In genomic region chr14:101331141-101331525, GRCh38 we compare ENCODE assay signal across 24 cellular contexts.
DNase-seq lines count a peak whose midpoint lies in the region; ATAC-seq and TF ChIP-seq lines count a peak whose summit lies in the region.
"Had no signal": no experiment of that assay in that cellular context is flagged by ENCODE, and none has a peak within 500 bp of the region (broad histone marks: within the 10 kb centered on the region; RNA-seq: fewer than 3 reads in every experiment).

No MANE protein-coding gene starts in this region.

- peak; percentile 31 for ATAC-seq in aorta (ENCODE audit: low FRiP score)
- no peak for ATAC-seq in activated CD8-positive, alpha-beta memory T cell treated with anti-CD3 and anti-CD28 coated beads, Interleukin-2, amount 10 ng/mL, durations not matched to agents 7 days and 5 days
- ATAC-seq: GM12878 had no signal

- no peak for TF ChIP-seq RAD21 in neural cell (conservative IDR thresholded peaks at IDR 0.05)

- no peaks in the 10 kb centered on the region for H3K79me2 ChIP-seq in hepatocyte
- no peaks in the 10 kb centered on the region for H3K79me2 ChIP-seq in neural cell (replicated peaks; ENCODE audit: insufficient read depth, low read length)

- H3K27ac ChIP-seq in hepatocyte (peak overlapping the region; percentile 53), neural cell (ENCODE audit: low read length) (peak overlapping the region; percentile 16), aorta (ENCODE audit: low read depth in 1 of 2, low read length in 2 of 2) (no peak overlapping the region), esophagus squamous epithelium (no peak overlapping the region)
- H3K27ac ChIP-seq: BLaER1 had no signal

- CTCF ChIA-PET in activated CD8-positive, alpha-beta memory T cell treated with anti-CD3 and anti-CD28 coated beads, Interleukin-2, amount 10 ng/mL, durations not matched to agents 7 days and 5 days (lab: Charles Lee), result no interaction called here

- H3K4me3 ChIP-seq in hepatocyte (no peak overlapping the region), neural cell (ENCODE audit: low read length) (no peak overlapping the region), aorta (ENCODE audit: low read length in 2 of 2) (no peak overlapping the region), esophagus squamous epithelium (no peak overlapping the region)
- H3K4me3 ChIP-seq: BLaER1, GM12878 had no signal

- H3F3A ChIP-seq in neural cell (ENCODE audit: insufficient read depth, low read length, poor library complexity, severe bottlenecking), result no peaks in the 10 kb centered on the region

- H3K36me3 Mint-ChIP-seq in activated CD8-positive, alpha-beta memory T cell treated with anti-CD3 and anti-CD28 coated beads, Interleukin-2, amount 10 ng/mL, durations not matched to agents 7 days and 5 days, result no peaks in the 10 kb centered on the region
- H3K36me3 Mint-ChIP-seq: CD14-positive monocyte; CD4-positive, alpha-beta memory T cell; CD4-positive, CD25-positive, alpha-beta regulatory T cell; CD8-positive, alpha-beta memory T cell had no signal

- no peaks in the 10 kb centered on the region for H3K4me1 Mint-ChIP-seq in activated CD8-positive, alpha-beta memory T cell treated with anti-CD3 and anti-CD28 coated beads, Interleukin-2, amount 10 ng/mL, durations not matched to agents 7 days and 5 days
- H3K4me1 Mint-ChIP-seq: CD14-positive monocyte; CD4-positive, alpha-beta memory T cell; CD4-positive, CD25-positive, alpha-beta regulatory T cell; CD8-positive, alpha-beta memory T cell had no signal

- TF ChIP-seq EP300 in neural cell (conservative IDR thresholded peaks at IDR 0.05; ENCODE audit: poor library complexity, severe bottlenecking), result no peak

- H3K4me1 ChIP-seq in hepatocyte (ENCODE audit: insufficient read depth) (peaks cover 27% of the 10 kb centered on the region), aorta (ENCODE audit: control insufficient read depth in 1 of 2, insufficient read depth in 2 of 2, low read length in 2 of 2) (no peaks in the 10 kb centered on the region), esophagus squamous epithelium (peaks cover 0 to 5% (median 0%) of the 10 kb centered on the region in 3 donors)
- H3K4me1 ChIP-seq: BE2C, BLaER1 had no signal

- H3K27me3 ChIP-seq in hepatocyte (no peaks in the 10 kb centered on the region), neural cell (ENCODE audit: insufficient read depth, low read depth, low read length) (no peaks in the 10 kb centered on the region), aorta (ENCODE audit: control insufficient read depth in 1 of 2, insufficient read depth in 2 of 2, low read length in 1 of 2) (no peaks in the 10 kb centered on the region), esophagus squamous epithelium (no peaks in the 10 kb centered on the region)
- H3K27me3 ChIP-seq: BLaER1 had no signal

- H2AFZ ChIP-seq in hepatocyte (no peak overlapping the region), neural cell (ENCODE audit: low read depth, low read length) (no peak overlapping the region)

- 89% methylated on average over 10 of the region's 10 CpGs for whole genome bisulfite sequencing in hepatocyte (ENCODE audit: low lambda C conversion rate, missing lambda C conversion rate)
- 72 to 80% methylated on average over 10 of the region's 10 CpGs for WGBS in aorta, 2 donors
- WGBS in esophagus squamous epithelium, 2 donors, result 83 to 88% methylated on average over 8 to 10 of the region's 10 CpGs

- intact Hi-C loops in aorta (cut with DNase I) (no loop called here), esophagus squamous epithelium (cut with DNase I) (no loop called here)

- H4K20me1 ChIP-seq in hepatocyte (ENCODE audit: insufficient read depth, poor library complexity, severe bottlenecking) (no peaks in the 10 kb centered on the region), neural cell (ENCODE audit: insufficient read depth) (no peaks in the 10 kb centered on the region)
- H4K20me1 ChIP-seq: BLaER1 had no signal

- DNase-seq in hepatocyte (ENCODE audit: low spot score), result no peak
- no peak for DNase-seq in aorta
- no peak for DNase-seq in NCI-H510A (lab: John Stamatoyannopoulos, UW)
- DNase-seq in activated CD8-positive, alpha-beta memory T cell treated with anti-CD3 and anti-CD28 coated beads, Interleukin-2, amount 10 ng/mL, durations not matched to agents 7 days and 5 days, result no peak
- DNase-seq in esophagus squamous epithelium (lab: John Stamatoyannopoulos, UW), result no peak
- DNase-seq: 8988T; ACHN; BE2C; C1 segment of cervical spinal cord; CD4-positive, alpha-beta memory T cell; CD4-positive, CD25-positive, alpha-beta regulatory T cell; CD8-positive, alpha-beta memory T cell; COR-L47; DMS 273 treated with DMSO at 0.1 percent for 48 hours; DMS153; DMS53; DMS79; DND-41; EL; GDM1 had no signal

- no peak for TF ChIP-seq POLR2A in esophagus squamous epithelium (IDR thresholded peaks at IDR 0.05)

- no peaks in the 10 kb centered on the region for H3K9me2 ChIP-seq in hepatocyte (replicated peaks; ENCODE audit: insufficient read depth)
- H3K9me2 ChIP-seq in neural cell (ENCODE audit: insufficient read depth, low read length), result no peaks in the 10 kb centered on the region

- no peak for TF ChIP-seq CTCF in hepatocyte (IDR thresholded peaks at IDR 0.05; ENCODE audit: poor library complexity)
- TF ChIP-seq CTCF in neural cell (IDR thresholded peaks at IDR 0.05; ENCODE audit: poor library complexity, severe bottlenecking), result no peak
- TF ChIP-seq CTCF in esophagus squamous epithelium (IDR thresholded peaks at IDR 0.05), result no peak

- no peak overlapping the region for H3K27ac Mint-ChIP-seq in activated CD8-positive, alpha-beta memory T cell treated with anti-CD3 and anti-CD28 coated beads, Interleukin-2, amount 10 ng/mL, durations not matched to agents 7 days and 5 days
- H3K27ac Mint-ChIP-seq: CD14-positive monocyte; CD4-positive, alpha-beta memory T cell; CD4-positive, CD25-positive, alpha-beta regulatory T cell; CD8-positive, alpha-beta memory T cell had no signal

- no peak overlapping the region for H3K4me3 Mint-ChIP-seq in activated CD8-positive, alpha-beta memory T cell treated with anti-CD3 and anti-CD28 coated beads, Interleukin-2, amount 10 ng/mL, durations not matched to agents 7 days and 5 days
- H3K4me3 Mint-ChIP-seq: CD14-positive monocyte; CD4-positive, alpha-beta memory T cell; CD4-positive, CD25-positive, alpha-beta regulatory T cell; CD8-positive, alpha-beta memory T cell had no signal

- H3K9me3 Mint-ChIP-seq in activated CD8-positive, alpha-beta memory T cell treated with anti-CD3 and anti-CD28 coated beads, Interleukin-2, amount 10 ng/mL, durations not matched to agents 7 days and 5 days (ENCODE audit: low read depth), result no peaks in the 10 kb centered on the region

- H3K4me2 ChIP-seq in hepatocyte (no peak overlapping the region), neural cell (ENCODE audit: low read length) (no peak overlapping the region)
- H3K4me2 ChIP-seq: BLaER1 had no signal

- no peaks in the 10 kb centered on the region for H3K27me3 Mint-ChIP-seq in activated CD8-positive, alpha-beta memory T cell treated with anti-CD3 and anti-CD28 coated beads, Interleukin-2, amount 10 ng/mL, durations not matched to agents 7 days and 5 days
- H3K27me3 Mint-ChIP-seq: CD4-positive, CD25-positive, alpha-beta regulatory T cell had no signal

- no peak overlapping the region for H3K9ac ChIP-seq in neural cell (ENCODE audit: low read length)
- H3K9ac ChIP-seq: BLaER1 had no signal

- H3K36me3 ChIP-seq in hepatocyte (replicated peaks; ENCODE audit: insufficient read depth, low read depth) (no peaks in the 10 kb centered on the region), neural cell (ENCODE audit: insufficient read depth, low read length) (no peaks in the 10 kb centered on the region), aorta (ENCODE audit: control insufficient read depth in 1 of 2, insufficient read depth in 2 of 2, low read length in 1 of 2) (no peaks in the 10 kb centered on the region), esophagus squamous epithelium (no peaks in the 10 kb centered on the region)
- H3K36me3 ChIP-seq: BE2C, BLaER1 had no signal

- H3K9me3 ChIP-seq in hepatocyte (ENCODE audit: low read depth) (no peaks in the 10 kb centered on the region), neural cell (ENCODE audit: low read length) (no peaks in the 10 kb centered on the region), aorta (ENCODE audit: control insufficient read depth, low read length) (no peaks in the 10 kb centered on the region), esophagus squamous epithelium (no peaks in the 10 kb centered on the region)
- H3K9me3 ChIP-seq: BE2C, BLaER1 had no signal

TF ChIP-seq in neural cell, 6 proteins besides CTCF, POLR2A, EP300 and RAD21:
- TF ChIP-seq POLR2AphosphoS5 (IDR thresholded peaks at IDR 0.05) (no peak), TAF1 (IDR thresholded peaks at IDR 0.05; ENCODE audit: low read depth) (no peak), EZH2 (IDR thresholded peaks at IDR 0.05; ENCODE audit: borderline replicate concordance, insufficient read depth, low read length, poor library complexity, severe bottlenecking) (no peak)

Comparison
In these comparisons a context has a peak if more than half of its experiments do, and no peak if none do; other contexts are left out.
1. H3K27ac ChIP-seq: peak in hepatocyte (single experiment) and neural cell (single experiment); none in aorta (0 of 2) and esophagus squamous epithelium (0 of 4).